In the genomic region with DNA sequence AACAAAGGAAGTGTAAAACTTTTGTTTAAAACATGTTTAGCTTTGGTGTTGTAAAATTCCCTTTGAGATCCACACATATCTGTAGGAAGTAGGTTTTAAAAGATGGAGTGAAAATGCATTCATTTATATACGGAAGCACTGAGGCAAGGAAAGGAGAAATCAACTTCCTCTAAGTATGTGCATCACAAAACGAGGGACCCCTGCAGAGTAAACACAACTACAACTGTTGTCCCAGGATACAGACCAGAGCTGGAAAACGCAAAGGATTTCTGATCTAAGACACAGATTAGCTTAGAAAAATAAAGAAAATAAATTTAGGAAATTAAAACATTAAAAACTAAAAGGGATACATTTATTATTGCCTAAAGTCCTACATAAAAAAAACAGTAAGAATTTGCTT, we compare ENCODE assay signal across 2 cellular contexts.
TF ChIP-seq lines count a peak whose summit lies in the region.

No MANE protein-coding gene starts in this region.

TF ChIP-seq in GM23338, 12 proteins besides CTCF, POLR2A, EP300 and RAD21 (continued from another document):
- TF ChIP-seq, protein P1, sequence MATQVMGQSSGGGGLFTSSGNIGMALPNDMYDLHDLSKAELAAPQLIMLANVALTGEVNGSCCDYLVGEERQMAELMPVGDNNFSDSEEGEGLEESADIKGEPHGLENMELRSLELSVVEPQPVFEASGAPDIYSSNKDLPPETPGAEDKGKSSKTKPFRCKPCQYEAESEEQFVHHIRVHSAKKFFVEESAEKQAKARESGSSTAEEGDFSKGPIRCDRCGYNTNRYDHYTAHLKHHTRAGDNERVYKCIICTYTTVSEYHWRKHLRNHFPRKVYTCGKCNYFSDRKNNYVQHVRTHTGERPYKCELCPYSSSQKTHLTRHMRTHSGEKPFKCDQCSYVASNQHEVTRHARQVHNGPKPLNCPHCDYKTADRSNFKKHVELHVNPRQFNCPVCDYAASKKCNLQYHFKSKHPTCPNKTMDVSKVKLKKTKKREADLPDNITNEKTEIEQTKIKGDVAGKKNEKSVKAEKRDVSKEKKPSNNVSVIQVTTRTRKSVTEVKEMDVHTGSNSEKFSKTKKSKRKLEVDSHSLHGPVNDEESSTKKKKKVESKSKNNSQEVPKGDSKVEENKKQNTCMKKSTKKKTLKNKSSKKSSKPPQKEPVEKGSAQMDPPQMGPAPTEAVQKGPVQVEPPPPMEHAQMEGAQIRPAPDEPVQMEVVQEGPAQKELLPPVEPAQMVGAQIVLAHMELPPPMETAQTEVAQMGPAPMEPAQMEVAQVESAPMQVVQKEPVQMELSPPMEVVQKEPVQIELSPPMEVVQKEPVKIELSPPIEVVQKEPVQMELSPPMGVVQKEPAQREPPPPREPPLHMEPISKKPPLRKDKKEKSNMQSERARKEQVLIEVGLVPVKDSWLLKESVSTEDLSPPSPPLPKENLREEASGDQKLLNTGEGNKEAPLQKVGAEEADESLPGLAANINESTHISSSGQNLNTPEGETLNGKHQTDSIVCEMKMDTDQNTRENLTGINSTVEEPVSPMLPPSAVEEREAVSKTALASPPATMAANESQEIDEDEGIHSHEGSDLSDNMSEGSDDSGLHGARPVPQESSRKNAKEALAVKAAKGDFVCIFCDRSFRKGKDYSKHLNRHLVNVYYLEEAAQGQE (IDR thresholded peaks at IDR 0.05; ENCODE audit: unreplicated experiment), result no peak
TF ChIP-seq in GM23338: peak in this region for 0.

TF ChIP-seq in WTC11, 78 proteins besides CTCF, POLR2A, EP300 and RAD21:
- TF ChIP-seq, protein P2, sequence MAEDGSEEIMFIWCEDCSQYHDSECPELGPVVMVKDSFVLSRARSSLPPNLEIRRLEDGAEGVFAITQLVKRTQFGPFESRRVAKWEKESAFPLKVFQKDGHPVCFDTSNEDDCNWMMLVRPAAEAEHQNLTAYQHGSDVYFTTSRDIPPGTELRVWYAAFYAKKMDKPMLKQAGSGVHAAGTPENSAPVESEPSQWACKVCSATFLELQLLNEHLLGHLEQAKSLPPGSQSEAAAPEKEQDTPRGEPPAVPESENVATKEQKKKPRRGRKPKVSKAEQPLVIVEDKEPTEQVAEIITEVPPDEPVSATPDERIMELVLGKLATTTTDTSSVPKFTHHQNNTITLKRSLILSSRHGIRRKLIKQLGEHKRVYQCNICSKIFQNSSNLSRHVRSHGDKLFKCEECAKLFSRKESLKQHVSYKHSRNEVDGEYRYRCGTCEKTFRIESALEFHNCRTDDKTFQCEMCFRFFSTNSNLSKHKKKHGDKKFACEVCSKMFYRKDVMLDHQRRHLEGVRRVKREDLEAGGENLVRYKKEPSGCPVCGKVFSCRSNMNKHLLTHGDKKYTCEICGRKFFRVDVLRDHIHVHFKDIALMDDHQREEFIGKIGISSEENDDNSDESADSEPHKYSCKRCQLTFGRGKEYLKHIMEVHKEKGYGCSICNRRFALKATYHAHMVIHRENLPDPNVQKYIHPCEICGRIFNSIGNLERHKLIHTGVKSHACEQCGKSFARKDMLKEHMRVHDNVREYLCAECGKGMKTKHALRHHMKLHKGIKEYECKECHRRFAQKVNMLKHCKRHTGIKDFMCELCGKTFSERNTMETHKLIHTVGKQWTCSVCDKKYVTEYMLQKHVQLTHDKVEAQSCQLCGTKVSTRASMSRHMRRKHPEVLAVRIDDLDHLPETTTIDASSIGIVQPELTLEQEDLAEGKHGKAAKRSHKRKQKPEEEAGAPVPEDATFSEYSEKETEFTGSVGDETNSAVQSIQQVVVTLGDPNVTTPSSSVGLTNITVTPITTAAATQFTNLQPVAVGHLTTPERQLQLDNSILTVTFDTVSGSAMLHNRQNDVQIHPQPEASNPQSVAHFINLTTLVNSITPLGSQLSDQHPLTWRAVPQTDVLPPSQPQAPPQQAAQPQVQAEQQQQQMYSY (CRISPR knock-in tag; IDR thresholded peaks at IDR 0.05), result no peak
- TF ChIP-seq ZNF396 (CRISPR knock-in tag; IDR thresholded peaks at IDR 0.05; ENCODE audit: borderline replicate concordance) (no peak), SMAD4 (CRISPR knock-in tag; IDR thresholded peaks at IDR 0.05) (no peak), TP53 (CRISPR knock-in tag; IDR thresholded peaks at IDR 0.05) (no peak), SOX15 (CRISPR knock-in tag; IDR thresholded peaks at IDR 0.05) (no peak), CREM (CRISPR knock-in tag; IDR thresholded peaks at IDR 0.05) (no peak), GABPB1 (CRISPR knock-in tag; IDR thresholded peaks at IDR 0.05) (no peak), FOXK1 (CRISPR knock-in tag; IDR thresholded peaks at IDR 0.05) (no peak), ESRRA (CRISPR knock-in tag; IDR thresholded peaks at IDR 0.05; ENCODE audit: borderline replicate concordance) (no peak), JUN (CRISPR knock-in tag; IDR thresholded peaks at IDR 0.05) (no peak), TEAD1 (CRISPR knock-in tag; IDR thresholded peaks at IDR 0.05) (no peak)
- TF ChIP-seq, protein P3, sequence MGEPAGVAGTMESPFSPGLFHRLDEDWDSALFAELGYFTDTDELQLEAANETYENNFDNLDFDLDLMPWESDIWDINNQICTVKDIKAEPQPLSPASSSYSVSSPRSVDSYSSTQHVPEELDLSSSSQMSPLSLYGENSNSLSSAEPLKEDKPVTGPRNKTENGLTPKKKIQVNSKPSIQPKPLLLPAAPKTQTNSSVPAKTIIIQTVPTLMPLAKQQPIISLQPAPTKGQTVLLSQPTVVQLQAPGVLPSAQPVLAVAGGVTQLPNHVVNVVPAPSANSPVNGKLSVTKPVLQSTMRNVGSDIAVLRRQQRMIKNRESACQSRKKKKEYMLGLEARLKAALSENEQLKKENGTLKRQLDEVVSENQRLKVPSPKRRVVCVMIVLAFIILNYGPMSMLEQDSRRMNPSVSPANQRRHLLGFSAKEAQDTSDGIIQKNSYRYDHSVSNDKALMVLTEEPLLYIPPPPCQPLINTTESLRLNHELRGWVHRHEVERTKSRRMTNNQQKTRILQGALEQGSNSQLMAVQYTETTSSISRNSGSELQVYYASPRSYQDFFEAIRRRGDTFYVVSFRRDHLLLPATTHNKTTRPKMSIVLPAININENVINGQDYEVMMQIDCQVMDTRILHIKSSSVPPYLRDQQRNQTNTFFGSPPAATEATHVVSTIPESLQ (CRISPR knock-in tag; IDR thresholded peaks at IDR 0.05), result no peak
- TF ChIP-seq, protein P4, sequence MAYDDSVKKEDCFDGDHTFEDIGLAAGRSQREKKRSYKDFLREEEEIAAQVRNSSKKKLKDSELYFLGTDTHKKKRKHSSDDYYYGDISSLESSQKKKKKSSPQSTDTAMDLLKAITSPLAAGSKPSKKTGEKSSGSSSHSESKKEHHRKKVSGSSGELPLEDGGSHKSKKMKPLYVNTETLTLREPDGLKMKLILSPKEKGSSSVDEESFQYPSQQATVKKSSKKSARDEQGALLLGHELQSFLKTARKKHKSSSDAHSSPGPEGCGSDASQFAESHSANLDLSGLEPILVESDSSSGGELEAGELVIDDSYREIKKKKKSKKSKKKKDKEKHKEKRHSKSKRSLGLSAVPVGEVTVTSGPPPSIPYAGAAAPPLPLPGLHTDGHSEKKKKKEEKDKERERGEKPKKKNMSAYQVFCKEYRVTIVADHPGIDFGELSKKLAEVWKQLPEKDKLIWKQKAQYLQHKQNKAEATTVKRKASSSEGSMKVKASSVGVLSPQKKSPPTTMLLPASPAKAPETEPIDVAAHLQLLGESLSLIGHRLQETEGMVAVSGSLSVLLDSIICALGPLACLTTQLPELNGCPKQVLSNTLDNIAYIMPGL (CRISPR knock-in tag; IDR thresholded peaks at IDR 0.05), result no peak
- TF ChIP-seq, protein P5, sequence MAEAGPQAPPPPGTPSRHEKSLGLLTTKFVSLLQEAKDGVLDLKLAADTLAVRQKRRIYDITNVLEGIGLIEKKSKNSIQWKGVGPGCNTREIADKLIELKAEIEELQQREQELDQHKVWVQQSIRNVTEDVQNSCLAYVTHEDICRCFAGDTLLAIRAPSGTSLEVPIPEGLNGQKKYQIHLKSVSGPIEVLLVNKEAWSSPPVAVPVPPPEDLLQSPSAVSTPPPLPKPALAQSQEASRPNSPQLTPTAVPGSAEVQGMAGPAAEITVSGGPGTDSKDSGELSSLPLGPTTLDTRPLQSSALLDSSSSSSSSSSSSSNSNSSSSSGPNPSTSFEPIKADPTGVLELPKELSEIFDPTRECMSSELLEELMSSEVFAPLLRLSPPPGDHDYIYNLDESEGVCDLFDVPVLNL (CRISPR knock-in tag; IDR thresholded peaks at IDR 0.05; ENCODE audit: borderline replicate concordance, low read depth), result no peak
- TF ChIP-seq, protein P6, sequence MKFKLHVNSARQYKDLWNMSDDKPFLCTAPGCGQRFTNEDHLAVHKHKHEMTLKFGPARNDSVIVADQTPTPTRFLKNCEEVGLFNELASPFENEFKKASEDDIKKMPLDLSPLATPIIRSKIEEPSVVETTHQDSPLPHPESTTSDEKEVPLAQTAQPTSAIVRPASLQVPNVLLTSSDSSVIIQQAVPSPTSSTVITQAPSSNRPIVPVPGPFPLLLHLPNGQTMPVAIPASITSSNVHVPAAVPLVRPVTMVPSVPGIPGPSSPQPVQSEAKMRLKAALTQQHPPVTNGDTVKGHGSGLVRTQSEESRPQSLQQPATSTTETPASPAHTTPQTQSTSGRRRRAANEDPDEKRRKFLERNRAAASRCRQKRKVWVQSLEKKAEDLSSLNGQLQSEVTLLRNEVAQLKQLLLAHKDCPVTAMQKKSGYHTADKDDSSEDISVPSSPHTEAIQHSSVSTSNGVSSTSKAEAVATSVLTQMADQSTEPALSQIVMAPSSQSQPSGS (CRISPR knock-in tag; IDR thresholded peaks at IDR 0.05; ENCODE audit: borderline replicate concordance, low read depth), result no peak
- TF ChIP-seq, protein P7, sequence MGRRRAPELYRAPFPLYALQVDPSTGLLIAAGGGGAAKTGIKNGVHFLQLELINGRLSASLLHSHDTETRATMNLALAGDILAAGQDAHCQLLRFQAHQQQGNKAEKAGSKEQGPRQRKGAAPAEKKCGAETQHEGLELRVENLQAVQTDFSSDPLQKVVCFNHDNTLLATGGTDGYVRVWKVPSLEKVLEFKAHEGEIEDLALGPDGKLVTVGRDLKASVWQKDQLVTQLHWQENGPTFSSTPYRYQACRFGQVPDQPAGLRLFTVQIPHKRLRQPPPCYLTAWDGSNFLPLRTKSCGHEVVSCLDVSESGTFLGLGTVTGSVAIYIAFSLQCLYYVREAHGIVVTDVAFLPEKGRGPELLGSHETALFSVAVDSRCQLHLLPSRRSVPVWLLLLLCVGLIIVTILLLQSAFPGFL (CRISPR knock-in tag; IDR thresholded peaks at IDR 0.05; ENCODE audit: borderline replicate concordance), result no peak
- TF ChIP-seq, protein P8, sequence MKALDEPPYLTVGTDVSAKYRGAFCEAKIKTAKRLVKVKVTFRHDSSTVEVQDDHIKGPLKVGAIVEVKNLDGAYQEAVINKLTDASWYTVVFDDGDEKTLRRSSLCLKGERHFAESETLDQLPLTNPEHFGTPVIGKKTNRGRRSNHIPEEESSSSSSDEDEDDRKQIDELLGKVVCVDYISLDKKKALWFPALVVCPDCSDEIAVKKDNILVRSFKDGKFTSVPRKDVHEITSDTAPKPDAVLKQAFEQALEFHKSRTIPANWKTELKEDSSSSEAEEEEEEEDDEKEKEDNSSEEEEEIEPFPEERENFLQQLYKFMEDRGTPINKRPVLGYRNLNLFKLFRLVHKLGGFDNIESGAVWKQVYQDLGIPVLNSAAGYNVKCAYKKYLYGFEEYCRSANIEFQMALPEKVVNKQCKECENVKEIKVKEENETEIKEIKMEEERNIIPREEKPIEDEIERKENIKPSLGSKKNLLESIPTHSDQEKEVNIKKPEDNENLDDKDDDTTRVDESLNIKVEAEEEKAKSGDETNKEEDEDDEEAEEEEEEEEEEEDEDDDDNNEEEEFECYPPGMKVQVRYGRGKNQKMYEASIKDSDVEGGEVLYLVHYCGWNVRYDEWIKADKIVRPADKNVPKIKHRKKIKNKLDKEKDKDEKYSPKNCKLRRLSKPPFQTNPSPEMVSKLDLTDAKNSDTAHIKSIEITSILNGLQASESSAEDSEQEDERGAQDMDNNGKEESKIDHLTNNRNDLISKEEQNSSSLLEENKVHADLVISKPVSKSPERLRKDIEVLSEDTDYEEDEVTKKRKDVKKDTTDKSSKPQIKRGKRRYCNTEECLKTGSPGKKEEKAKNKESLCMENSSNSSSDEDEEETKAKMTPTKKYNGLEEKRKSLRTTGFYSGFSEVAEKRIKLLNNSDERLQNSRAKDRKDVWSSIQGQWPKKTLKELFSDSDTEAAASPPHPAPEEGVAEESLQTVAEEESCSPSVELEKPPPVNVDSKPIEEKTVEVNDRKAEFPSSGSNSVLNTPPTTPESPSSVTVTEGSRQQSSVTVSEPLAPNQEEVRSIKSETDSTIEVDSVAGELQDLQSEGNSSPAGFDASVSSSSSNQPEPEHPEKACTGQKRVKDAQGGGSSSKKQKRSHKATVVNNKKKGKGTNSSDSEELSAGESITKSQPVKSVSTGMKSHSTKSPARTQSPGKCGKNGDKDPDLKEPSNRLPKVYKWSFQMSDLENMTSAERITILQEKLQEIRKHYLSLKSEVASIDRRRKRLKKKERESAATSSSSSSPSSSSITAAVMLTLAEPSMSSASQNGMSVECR (CRISPR knock-in tag; IDR thresholded peaks at IDR 0.05; ENCODE audit: borderline replicate concordance), result no peak
- TF ChIP-seq, protein P9, sequence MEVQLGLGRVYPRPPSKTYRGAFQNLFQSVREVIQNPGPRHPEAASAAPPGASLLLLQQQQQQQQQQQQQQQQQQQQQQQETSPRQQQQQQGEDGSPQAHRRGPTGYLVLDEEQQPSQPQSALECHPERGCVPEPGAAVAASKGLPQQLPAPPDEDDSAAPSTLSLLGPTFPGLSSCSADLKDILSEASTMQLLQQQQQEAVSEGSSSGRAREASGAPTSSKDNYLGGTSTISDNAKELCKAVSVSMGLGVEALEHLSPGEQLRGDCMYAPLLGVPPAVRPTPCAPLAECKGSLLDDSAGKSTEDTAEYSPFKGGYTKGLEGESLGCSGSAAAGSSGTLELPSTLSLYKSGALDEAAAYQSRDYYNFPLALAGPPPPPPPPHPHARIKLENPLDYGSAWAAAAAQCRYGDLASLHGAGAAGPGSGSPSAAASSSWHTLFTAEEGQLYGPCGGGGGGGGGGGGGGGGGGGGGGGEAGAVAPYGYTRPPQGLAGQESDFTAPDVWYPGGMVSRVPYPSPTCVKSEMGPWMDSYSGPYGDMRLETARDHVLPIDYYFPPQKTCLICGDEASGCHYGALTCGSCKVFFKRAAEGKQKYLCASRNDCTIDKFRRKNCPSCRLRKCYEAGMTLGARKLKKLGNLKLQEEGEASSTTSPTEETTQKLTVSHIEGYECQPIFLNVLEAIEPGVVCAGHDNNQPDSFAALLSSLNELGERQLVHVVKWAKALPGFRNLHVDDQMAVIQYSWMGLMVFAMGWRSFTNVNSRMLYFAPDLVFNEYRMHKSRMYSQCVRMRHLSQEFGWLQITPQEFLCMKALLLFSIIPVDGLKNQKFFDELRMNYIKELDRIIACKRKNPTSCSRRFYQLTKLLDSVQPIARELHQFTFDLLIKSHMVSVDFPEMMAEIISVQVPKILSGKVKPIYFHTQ (CRISPR knock-in tag; IDR thresholded peaks at IDR 0.05), result no peak
- TF ChIP-seq, protein P10, sequence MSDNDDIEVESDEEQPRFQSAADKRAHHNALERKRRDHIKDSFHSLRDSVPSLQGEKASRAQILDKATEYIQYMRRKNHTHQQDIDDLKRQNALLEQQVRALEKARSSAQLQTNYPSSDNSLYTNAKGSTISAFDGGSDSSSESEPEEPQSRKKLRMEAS (CRISPR knock-in tag; IDR thresholded peaks at IDR 0.05), result no peak
